7 cellular contexts compared by ENCODE assay signal in the genomic region with DNA sequence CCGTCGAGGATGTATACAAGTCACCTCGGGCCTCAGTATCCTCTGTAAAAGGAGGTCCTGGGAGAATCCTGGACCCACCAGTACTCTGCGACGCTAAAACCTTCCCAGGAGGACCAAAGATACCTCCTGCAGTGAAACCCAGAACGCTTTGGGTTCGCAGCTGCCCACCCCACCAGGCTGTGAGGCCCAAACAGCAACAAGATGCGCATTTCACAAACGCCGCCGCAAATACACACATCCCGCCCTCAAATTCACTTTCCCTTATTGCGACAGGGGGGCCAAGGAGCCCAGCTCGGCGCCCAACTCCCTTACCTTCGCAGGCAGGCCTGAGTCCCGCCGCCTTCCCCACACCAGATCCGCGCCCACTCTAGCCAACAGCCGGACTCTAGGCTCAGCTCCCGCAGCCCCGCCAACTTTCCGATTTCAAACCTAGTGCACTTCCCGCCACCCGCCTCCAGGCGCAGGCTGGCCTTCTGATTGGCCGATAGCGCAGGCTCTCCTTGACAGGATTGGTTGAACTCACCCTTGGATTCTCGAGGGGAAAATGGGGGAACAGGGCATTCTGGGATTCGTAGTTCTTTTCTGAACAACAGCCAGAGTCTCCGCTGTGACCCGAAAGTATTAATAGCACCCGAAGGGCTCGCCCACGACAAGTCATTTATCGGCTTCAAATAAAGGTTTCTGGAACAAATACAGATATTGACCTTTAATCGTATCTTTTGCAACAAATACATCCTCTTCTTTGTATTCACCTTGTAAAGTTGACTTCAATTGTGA.
DNase-seq lines count a peak whose midpoint lies in the region; ATAC-seq and TF ChIP-seq lines count a peak whose summit lies in the region.

A gene with protein sequence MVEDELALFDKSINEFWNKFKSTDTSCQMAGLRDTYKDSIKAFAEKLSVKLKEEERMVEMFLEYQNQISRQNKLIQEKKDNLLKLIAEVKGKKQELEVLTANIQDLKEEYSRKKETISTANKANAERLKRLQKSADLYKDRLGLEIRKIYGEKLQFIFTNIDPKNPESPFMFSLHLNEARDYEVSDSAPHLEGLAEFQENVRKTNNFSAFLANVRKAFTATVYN (minus strand): TSS at position 425 of the 777 bp plus-strand sequence. CDS start 911 bp downstream, outside the sequence.

- H3K4me3 ChIP-seq in astrocyte of the cerebellum (ENCODE audit: low read depth, low read length) = peak within 1 kb of the TSS; percentile 71

- peak; percentile 99 for ATAC-seq in GM18508 (IDR thresholded peaks at IDR 0.05; ENCODE audit: insufficient read depth, unreplicated experiment)
- peak; percentile 100 for ATAC-seq in HG02973 (IDR thresholded peaks at IDR 0.05; ENCODE audit: unreplicated experiment)

- DNase-seq in NCI-H2029 treated with DMSO at 0.1 percent for 48 hours (lab: John Stamatoyannopoulos, UW) (peak; percentile 86), T-helper 22 cell (ENCODE audit: low read depth) (peak; percentile 77), astrocyte of the cerebellum (ENCODE audit: low read depth) (peak; percentile 75), hippocampal formation (lab: John Stamatoyannopoulos, UW) (peak; percentile 85), retina (peak; percentile 94)

- in situ Hi-C loops in astrocyte of the cerebellum (cut with HindIII; ENCODE audit: low sequenced_read_pairs) = no loop called here

- no peak for TF ChIP-seq CTCF in astrocyte of the cerebellum (IDR thresholded peaks at IDR 0.05; ENCODE audit: low read depth, low read length, missing control alignments)

Comparison
In these comparisons a context has a peak if more than half of its experiments do, and no peak if none do; other contexts are left out.
1. Peak in every context shown above with its lines: DNase-seq, ATAC-seq and H3K4me3 ChIP-seq.